10 cellular contexts compared by ENCODE assay signal in the genomic region with DNA sequence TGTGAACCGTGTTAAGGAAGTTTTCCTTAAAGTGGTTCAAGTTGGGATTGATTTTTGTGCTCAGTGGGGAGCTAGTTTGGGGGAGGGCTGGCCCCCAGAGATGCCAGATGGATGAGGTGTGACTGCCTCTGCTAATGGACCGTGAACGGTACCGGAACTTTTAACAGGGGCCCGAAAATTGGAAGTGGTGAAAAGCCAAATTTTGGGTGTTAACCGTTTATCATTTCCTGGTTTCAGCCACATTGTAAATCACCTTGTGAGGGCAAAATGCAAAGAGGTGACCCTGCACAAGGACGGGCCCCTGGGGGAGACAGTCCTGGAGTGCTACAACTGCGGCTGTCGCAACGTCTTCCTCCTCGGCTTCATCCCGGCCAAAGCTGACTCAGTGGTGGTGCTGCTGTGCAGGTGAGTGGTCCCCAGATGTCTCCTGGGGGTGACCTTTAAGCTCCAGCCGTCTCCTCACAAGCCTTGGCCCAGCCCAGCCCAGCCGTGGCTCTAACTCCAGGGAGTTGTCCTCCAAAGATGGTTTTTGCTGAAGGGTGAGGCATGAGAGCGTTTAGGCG. TPM values are rescaled to one million over a fixed set of nuclear protein-coding genes. Genes with fewer than 3 reads are reported as not detected.
DNase-seq lines count a peak whose midpoint lies in the region; ATAC-seq, FAIRE-seq and TF ChIP-seq lines count a peak whose summit lies in the region.
"Had no signal": no experiment of that assay in that cellular context is flagged by ENCODE, and none has a peak within 500 bp of the region (broad histone marks: within the 10 kb centered on the region; RNA-seq: fewer than 3 reads in every experiment).

No MANE protein-coding gene starts in this region.

- DNase-seq in GM19239 (ENCODE audit: insufficient read length, low spot score) (no peak), right atrium auricular region (ENCODE audit: low spot score) (no peak), iPS-NIHi11 (ENCODE audit: low spot score) (no peak)
- DNase-seq in activated T-helper 1 cell treated with anti-CD3 and anti-CD28 coated beads, Interleukin-12 subunit alpha, Interleukin-12 subunit beta, Interleukin-2, Interleukin-4 antibody, amounts not matched to agents 30 ng/mL and 10 ng/mL and 1 ng/mL, durations not matched to agents 14 hours and 24 hours and 36 hours (ENCODE audit: low spot score), result no peak
- DNase-seq in stimulated activated naive CD8-positive, alpha-beta T cell treated with anti-CD3 and anti-CD28 coated beads, Interleukin-15, amount 100 ng/mL, for 72 hours, result no peak
- DNase-seq in central memory CD4-positive, alpha-beta T cell, result no peak
- DNase-seq: PC-3 had no signal

- no peaks in the 10 kb centered on the region for H3K9me3 ChIP-seq in right atrium auricular region

- no peak overlapping the region for H3K4me3 ChIP-seq in right atrium auricular region

- ATAC-seq in stimulated activated naive CD8-positive, alpha-beta T cell treated with anti-CD3 and anti-CD28 coated beads, Interleukin-15, amount 100 ng/mL, for 72 hours, result no peak
- ATAC-seq in GM21528 (IDR thresholded peaks at IDR 0.05; ENCODE audit: low FRiP score, unreplicated experiment), result no peak
- ATAC-seq in GM18517 (IDR thresholded peaks at IDR 0.05; ENCODE audit: unreplicated experiment), result no peak
- ATAC-seq: PC-3 had no signal

- H3K36me3 ChIP-seq in right atrium auricular region, result peaks cover 55% of the 10 kb centered on the region

- H3K27me3 ChIP-seq in right atrium auricular region, result no peaks in the 10 kb centered on the region

- peak overlapping the region; percentile 76 to 77 for H3K27ac ChIP-seq in right atrium auricular region

- H3K27ac Mint-ChIP-seq in activated T-helper 1 cell treated with anti-CD3 and anti-CD28 coated beads, Interleukin-12 subunit alpha, Interleukin-12 subunit beta, Interleukin-2, Interleukin-4 antibody, amounts not matched to agents 30 ng/mL and 10 ng/mL and 1 ng/mL, durations not matched to agents 14 hours and 24 hours and 36 hours, result peak overlapping the region; percentile 53
- peak overlapping the region; percentile 88 for H3K27ac Mint-ChIP-seq in stimulated activated naive CD8-positive, alpha-beta T cell treated with anti-CD3 and anti-CD28 coated beads, Interleukin-15, amount 100 ng/mL, for 72 hours

- no peaks in the 10 kb centered on the region for H3K9me3 Mint-ChIP-seq in activated T-helper 1 cell treated with anti-CD3 and anti-CD28 coated beads, Interleukin-12 subunit alpha, Interleukin-12 subunit beta, Interleukin-2, Interleukin-4 antibody, amounts not matched to agents 30 ng/mL and 10 ng/mL and 1 ng/mL, durations not matched to agents 14 hours and 24 hours and 36 hours
- H3K9me3 Mint-ChIP-seq in stimulated activated naive CD8-positive, alpha-beta T cell treated with anti-CD3 and anti-CD28 coated beads, Interleukin-15, amount 100 ng/mL, for 72 hours, result no peaks in the 10 kb centered on the region

- peaks cover 29% of the 10 kb centered on the region for H3K4me1 Mint-ChIP-seq in activated T-helper 1 cell treated with anti-CD3 and anti-CD28 coated beads, Interleukin-12 subunit alpha, Interleukin-12 subunit beta, Interleukin-2, Interleukin-4 antibody, amounts not matched to agents 30 ng/mL and 10 ng/mL and 1 ng/mL, durations not matched to agents 14 hours and 24 hours and 36 hours (ENCODE audit: low read depth)
- peaks cover 50% of the 10 kb centered on the region for H3K4me1 Mint-ChIP-seq in stimulated activated naive CD8-positive, alpha-beta T cell treated with anti-CD3 and anti-CD28 coated beads, Interleukin-15, amount 100 ng/mL, for 72 hours

- H3K27me3 Mint-ChIP-seq in activated T-helper 1 cell treated with anti-CD3 and anti-CD28 coated beads, Interleukin-12 subunit alpha, Interleukin-12 subunit beta, Interleukin-2, Interleukin-4 antibody, amounts not matched to agents 30 ng/mL and 10 ng/mL and 1 ng/mL, durations not matched to agents 14 hours and 24 hours and 36 hours (ENCODE audit: insufficient read depth), result no peaks in the 10 kb centered on the region
- H3K27me3 Mint-ChIP-seq in stimulated activated naive CD8-positive, alpha-beta T cell treated with anti-CD3 and anti-CD28 coated beads, Interleukin-15, amount 100 ng/mL, for 72 hours, result no peaks in the 10 kb centered on the region

- peaks cover 55% of the 10 kb centered on the region for H3K36me3 Mint-ChIP-seq in activated T-helper 1 cell treated with anti-CD3 and anti-CD28 coated beads, Interleukin-12 subunit alpha, Interleukin-12 subunit beta, Interleukin-2, Interleukin-4 antibody, amounts not matched to agents 30 ng/mL and 10 ng/mL and 1 ng/mL, durations not matched to agents 14 hours and 24 hours and 36 hours (ENCODE audit: low read depth)

- FAIRE-seq in GM19239 (lab: Jason Lieb, UNC), result peak; percentile 85

- no peak overlapping the region for H3K4me3 Mint-ChIP-seq in activated T-helper 1 cell treated with anti-CD3 and anti-CD28 coated beads, Interleukin-12 subunit alpha, Interleukin-12 subunit beta, Interleukin-2, Interleukin-4 antibody, amounts not matched to agents 30 ng/mL and 10 ng/mL and 1 ng/mL, durations not matched to agents 14 hours and 24 hours and 36 hours
- H3K4me3 Mint-ChIP-seq in stimulated activated naive CD8-positive, alpha-beta T cell treated with anti-CD3 and anti-CD28 coated beads, Interleukin-15, amount 100 ng/mL, for 72 hours, result peak overlapping the region in 1 of 2 donors; percentile 34

- intact Hi-C loops in activated T-helper 1 cell treated with anti-CD3 and anti-CD28 coated beads, Interleukin-12 subunit alpha, Interleukin-12 subunit beta, Interleukin-2, Interleukin-4 antibody, amounts not matched to agents 30 ng/mL and 10 ng/mL and 1 ng/mL, durations not matched to agents 14 hours and 24 hours and 36 hours (cut with micrococcal nuclease), result loop anchor here (5.0 kb wide), 2 partner anchors 258 to 378 kb away; no protein-coding TSS in a partner anchor

- no peak for TF ChIP-seq CTCF in right atrium auricular region (IDR thresholded peaks at IDR 0.05)

- H3K4me1 ChIP-seq in right atrium auricular region, result peaks cover 0 to 51% of the 10 kb centered on the region in 2 donors

RNA-seq across cellular contexts. Expression of gene UPF1, which starts 18.2 kb away (rescaled TPM):
- 102 and 113 TPM in 2 replicates for total RNA-seq in activated T-helper 1 cell treated with anti-CD3 and anti-CD28 coated beads, Interleukin-12 subunit alpha, Interleukin-12 subunit beta, Interleukin-2, Interleukin-4 antibody, amounts not matched to agents 30 ng/mL and 10 ng/mL and 1 ng/mL, durations not matched to agents 14 hours and 24 hours and 36 hours
- 10 to 100 TPM; 27.6 to 61.5 TPM for total RNA-seq in right atrium auricular region

RNA-seq across cellular contexts. Expression of gene CERS1, which starts 46.0 kb away (rescaled TPM):
- not detected in 2 replicates for total RNA-seq in activated T-helper 1 cell treated with anti-CD3 and anti-CD28 coated beads, Interleukin-12 subunit alpha, Interleukin-12 subunit beta, Interleukin-2, Interleukin-4 antibody, amounts not matched to agents 30 ng/mL and 10 ng/mL and 1 ng/mL, durations not matched to agents 14 hours and 24 hours and 36 hours
- 1 to 10 TPM in 1 of 2 donors, under 1 TPM in 1; 0.79 to 1.6 TPM for total RNA-seq in right atrium auricular region
- total RNA-seq: mononuclear cell had no signal

RNA-seq across cellular contexts. Expression of gene COMP, which starts 58.8 kb away (rescaled TPM):
- total RNA-seq in activated T-helper 1 cell treated with anti-CD3 and anti-CD28 coated beads, Interleukin-12 subunit alpha, Interleukin-12 subunit beta, Interleukin-2, Interleukin-4 antibody, amounts not matched to agents 30 ng/mL and 10 ng/mL and 1 ng/mL, durations not matched to agents 14 hours and 24 hours and 36 hours, result not detected in 2 replicates
- total RNA-seq in right atrium auricular region, result 10 to 100 TPM in 1 of 2 donors, 1 to 10 TPM in 1; 7.8 to 12.5 TPM
- total RNA-seq: mononuclear cell had no signal
